20 cellular contexts compared by ENCODE assay signal in genomic region chr11:61896665-61897386, GRCh38. TPM values are rescaled to one million over a fixed set of nuclear protein-coding genes. Genes with fewer than 3 reads are reported as not detected.
DNase-seq lines count a peak whose midpoint lies in the region; ATAC-seq lines count a peak whose summit lies in the region.
"Had no signal": no experiment of that assay in that cellular context is flagged by ENCODE, and none has a peak within 500 bp of the region (broad histone marks: within the 10 kb centered on the region; RNA-seq: fewer than 3 reads in every experiment).

No MANE protein-coding gene starts in this region.

- no peak overlapping the region for H2AFZ ChIP-seq in mesenchymal stem cell (ENCODE audit: low read depth, low read length)

- no peak overlapping the region for H4K8ac ChIP-seq in mesenchymal stem cell (ENCODE audit: low read length)

- no peak overlapping the region for H3K14ac ChIP-seq in mesenchymal stem cell (ENCODE audit: low read length in 2 of 2)

- no peaks in the 10 kb centered on the region for H3K27me3 ChIP-seq in mesenchymal stem cell (ENCODE audit: control insufficient read depth in 1 of 2, insufficient read depth in 1 of 2, low read length in 2 of 2)
- H3K27me3 ChIP-seq: body of pancreas, heart right ventricle, testis had no signal

- H3K4me1 Mint-ChIP-seq in central memory CD8-positive, alpha-beta T cell: peaks cover 7% of the 10 kb centered on the region

- no peak overlapping the region for H3K4me3 ChIP-seq in mesenchymal stem cell (ENCODE audit: insufficient read depth in 1 of 2, low read depth in 1 of 2, low read length in 2 of 2)
- H3K4me3 ChIP-seq: body of pancreas, HAP-1, heart right ventricle, left ventricle myocardium inferior, psoas muscle, testis had no signal

- H3K4ac ChIP-seq in mesenchymal stem cell (ENCODE audit: low read depth in 1 of 2, low read length in 2 of 2): no peak overlapping the region

- H3K27me3 Mint-ChIP-seq in central memory CD8-positive, alpha-beta T cell: no peaks in the 10 kb centered on the region

- no peaks in the 10 kb centered on the region for H3K79me1 ChIP-seq in mesenchymal stem cell (replicated peaks; ENCODE audit: low read length, poor library complexity, severe bottlenecking)

- H3K27ac Mint-ChIP-seq in central memory CD8-positive, alpha-beta T cell (ENCODE audit: low read depth): peak overlapping the region; percentile 26
- H3K27ac Mint-ChIP-seq: activated naive CD8-positive, alpha-beta T cell treated with anti-CD3 and anti-CD28 coated beads, Interleukin-2, amount 10 ng/mL, durations not matched to agents 7 days and 5 days; T-helper 2 cell treated with Interferon-gamma antibody and Interleukin-4, amounts not matched to agents 5 μg/mL and 100 μg/mL, for 36 hours had no signal

- H3K9me3 Mint-ChIP-seq in central memory CD8-positive, alpha-beta T cell: no peaks in the 10 kb centered on the region
- H3K9me3 Mint-ChIP-seq: activated naive CD8-positive, alpha-beta T cell treated with anti-CD3 and anti-CD28 coated beads, Interleukin-2, amount 10 ng/mL, durations not matched to agents 7 days and 5 days; T-helper 2 cell treated with Interferon-gamma antibody and Interleukin-4, amounts not matched to agents 5 μg/mL and 100 μg/mL, for 36 hours had no signal

- H2BK5ac ChIP-seq in mesenchymal stem cell (ENCODE audit: low read depth, low read length, poor library complexity, severe bottlenecking): no peak overlapping the region

- no peak for ATAC-seq in central memory CD8-positive, alpha-beta T cell (replicated peaks; ENCODE audit: extremely low read depth, poor library complexity, severe bottlenecking)
- ATAC-seq in HG02610 (IDR thresholded peaks at IDR 0.05; ENCODE audit: unreplicated experiment) (no peak), HG03442 (IDR thresholded peaks at IDR 0.05; ENCODE audit: unreplicated experiment) (no peak)

- H3K27ac ChIP-seq in mesenchymal stem cell (ENCODE audit: low read length, poor library complexity, severe bottlenecking): no peak overlapping the region
- H3K27ac ChIP-seq: body of pancreas, neutrophil, psoas muscle, WERI-Rb-1 had no signal

- DNase-seq in COLO829 (ENCODE audit: low spot score): peak; percentile 94
- peak; percentile 11 for DNase-seq in NCI-H69 (lab: John Stamatoyannopoulos, UW)
- no peak for DNase-seq in central memory CD8-positive, alpha-beta T cell (ENCODE audit: low spot score in 2 of 2)
- DNase-seq in mesenchymal stem cell: no peak
- no peak for DNase-seq in RPMI8226
- no peak for DNase-seq in stimulated activated naive CD4-positive, alpha-beta T cell (lab: John Stamatoyannopoulos, UW)
- DNase-seq: DMS 273 treated with DMSO at 0.1 percent for 48 hours had no signal

- no peak overlapping the region for H3K9ac ChIP-seq in mesenchymal stem cell (ENCODE audit: low read length)

- no peaks in the 10 kb centered on the region for H3K9me3 ChIP-seq in mesenchymal stem cell (ENCODE audit: control insufficient read depth, low read length)
- H3K9me3 ChIP-seq: body of pancreas, HAP-1, heart right ventricle, left ventricle myocardium inferior, neutrophil, psoas muscle, testis had no signal

- H2BK15ac ChIP-seq in mesenchymal stem cell (ENCODE audit: low read depth, poor library complexity, severe bottlenecking): no peak overlapping the region

- H3K4me1 ChIP-seq in mesenchymal stem cell (ENCODE audit: control insufficient read depth, insufficient read depth, low read depth, low read length): peaks cover 7% of the 10 kb centered on the region
- H3K4me1 ChIP-seq: HAP-1, psoas muscle had no signal

- H3K36me3 Mint-ChIP-seq in central memory CD8-positive, alpha-beta T cell (ENCODE audit: insufficient read depth): peaks cover 8% of the 10 kb centered on the region
- H3K36me3 Mint-ChIP-seq: activated naive CD8-positive, alpha-beta T cell treated with anti-CD3 and anti-CD28 coated beads, Interleukin-2, amount 10 ng/mL, durations not matched to agents 7 days and 5 days; CD14-positive monocyte had no signal

- peak overlapping the region in 1 of 2 experiments; percentile 23 for H2BK12ac ChIP-seq in mesenchymal stem cell (ENCODE audit: low read length in 2 of 2)

- H3K18ac ChIP-seq in mesenchymal stem cell (ENCODE audit: low read depth in 1 of 2, low read length in 2 of 2): no peak overlapping the region

- H3K36me3 ChIP-seq in mesenchymal stem cell (ENCODE audit: control insufficient read depth in 1 of 2, insufficient read depth in 2 of 2, low read depth in 1 of 2, low read length in 2 of 2): peaks cover 0 to 54% of the 10 kb centered on the region in 2 experiments
- H3K36me3 ChIP-seq: HAP-1, neutrophil, WERI-Rb-1 had no signal

- no peak overlapping the region for H2AK5ac ChIP-seq in mesenchymal stem cell (ENCODE audit: low read length, severe bottlenecking)

- peak overlapping the region; percentile 9 for H2BK120ac ChIP-seq in mesenchymal stem cell (ENCODE audit: low read depth, low read length)

- no peak overlapping the region for H3K4me3 Mint-ChIP-seq in central memory CD8-positive, alpha-beta T cell
- H3K4me3 Mint-ChIP-seq: activated naive CD8-positive, alpha-beta T cell treated with anti-CD3 and anti-CD28 coated beads, Interleukin-2, amount 10 ng/mL, durations not matched to agents 7 days and 5 days; CD14-positive monocyte; T-helper 2 cell treated with Interferon-gamma antibody and Interleukin-4, amounts not matched to agents 5 μg/mL and 100 μg/mL, for 36 hours had no signal

- WGBS in mesenchymal stem cell: 85% methylated on average over 15 of the region's 15 CpGs

- H4K91ac ChIP-seq in mesenchymal stem cell (ENCODE audit: low read length): no peak overlapping the region

- no peak overlapping the region for H3K4me2 ChIP-seq in mesenchymal stem cell (ENCODE audit: low read length, poor library complexity, severe bottlenecking)

- H3K23ac ChIP-seq in mesenchymal stem cell (ENCODE audit: low read length in 2 of 2): no peak overlapping the region

RNA-seq across cellular contexts. Expression of gene FADS3, which starts 5.5 kb away (rescaled TPM):
- 65.4 TPM for polyA plus RNA-seq in mesenchymal stem cell (2013, experiment 1 of 2)
- polyA plus RNA-seq in mesenchymal stem cell (2013, experiment 2 of 2): 66.5 TPM

RNA-seq across cellular contexts. Expression of gene RAB3IL1, which starts 20.5 kb away (rescaled TPM):
- 10.9 TPM for polyA plus RNA-seq in mesenchymal stem cell (2013, experiment 1 of 2)
- polyA plus RNA-seq in mesenchymal stem cell (2013, experiment 2 of 2): 10.4 TPM
- polyA plus RNA-seq: CD14-positive monocyte had no signal

RNA-seq across cellular contexts. Expression of gene BEST1, which starts 53.3 kb away (rescaled TPM):
- 2.9 TPM for polyA plus RNA-seq in mesenchymal stem cell (2013, experiment 1 of 2)
- 2.6 TPM for polyA plus RNA-seq in mesenchymal stem cell (2013, experiment 2 of 2)

Comparison
In these comparisons a context has a peak if more than half of its experiments do, and no peak if none do; other contexts are left out.
1. DNase-seq: peak in COLO829 (single experiment) and NCI-H69 (single experiment); none in central memory CD8-positive, alpha-beta T cell (0 of 2), mesenchymal stem cell (single experiment), RPMI8226 (single experiment) and stimulated activated naive CD4-positive, alpha-beta T cell (0 of 6).